Comparison of ENCODE assay signal across 30 cellular contexts in the genomic region with DNA sequence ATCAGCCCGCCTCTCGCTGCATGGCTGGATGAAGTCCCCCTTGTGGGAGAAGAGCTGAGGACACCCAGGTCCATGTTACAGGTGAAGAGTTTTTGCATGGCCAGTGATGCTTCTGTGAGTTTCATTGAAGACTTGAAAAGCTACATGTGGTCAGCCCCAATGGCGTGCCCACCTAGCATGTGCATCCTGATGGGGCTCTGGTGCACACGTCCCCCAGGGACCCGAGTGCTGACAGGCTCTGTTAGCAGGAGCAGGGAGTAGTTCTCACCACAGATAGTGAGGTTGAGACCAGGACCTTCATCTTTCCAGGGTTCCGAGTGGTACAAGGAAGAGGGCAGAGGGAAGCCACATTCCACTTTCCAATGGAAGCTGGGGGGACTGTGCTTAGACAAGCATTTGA.
"Had no signal": no experiment of that assay in that cellular context is flagged by ENCODE, and none has a peak within 500 bp of the region (broad histone marks: within the 10 kb centered on the region; RNA-seq: fewer than 3 reads in every experiment).

No MANE protein-coding gene starts in this region.

- H3K27me3 ChIP-seq: brain microvascular endothelial cell, cardiac muscle cell, SJSA1 had no signal

- H3K36me3 ChIP-seq: brain microvascular endothelial cell, cardiac muscle cell, SJSA1 had no signal

- FAIRE-seq: TTC549 had no signal

- H3K4me3 ChIP-seq: cardiac muscle cell, SJSA1 had no signal

- H3K27ac ChIP-seq: brain microvascular endothelial cell, cardiac muscle cell, KMS-11, SJSA1 had no signal

- ATAC-seq: activated CD8-positive, alpha-beta T cell treated with anti-CD3 and anti-CD28 coated beads for 36 hours; activated T-cell treated with anti-CD3 and anti-CD28 coated beads, Interleukin-2, amount 50 U/mL, for 72 hours; activated T-helper 17 cell treated with anti-CD3 and anti-CD28 coated beads, Interleukin-2, amount 50 U/mL, for 72 hours had no signal

- H3K9me3 ChIP-seq: SK-N-SH had no signal

- H3K4me1 ChIP-seq: SJSA1 had no signal

- DNase-seq: activated CD4-positive, alpha-beta T cell treated with anti-CD3 and anti-CD28 coated beads, Interleukin-2, amount 10 ng/mL, durations not matched to agents 24 days and 14 days; activated CD4-positive, alpha-beta T cell treated with anti-CD3 and anti-CD28 coated beads, Interleukin-2, amount 50 U/mL, for 4 hours; activated CD8-positive, alpha-beta T cell treated with anti-CD3 and anti-CD28 coated beads for 36 hours; activated effector memory CD4-positive, alpha-beta T cell treated with anti-CD3 and anti-CD28 coated beads, Interleukin-2, amount 50 U/mL, for 16 hours; activated naive CD4-positive, alpha-beta T cell; activated naive CD4-positive, alpha-beta T cell treated with anti-CD3 and anti-CD28 coated beads, Interleukin-2, amount 50 U/mL, for 16 hours; activated naive CD8-positive, alpha-beta T cell treated with anti-CD3 and anti-CD28 coated beads for 36 hours; activated T-cell treated with anti-CD3 and anti-CD28 coated beads, Interleukin-2, amount 50 U/mL, for 1 hour; activated T-cell treated with anti-CD3 and anti-CD28 coated beads, Interleukin-2, amount 50 U/mL, for 72 hours; amniotic stem cell; brain microvascular endothelial cell; MM.1S; NCI-H1092 treated with DMSO at 0.1 percent for 48 hours; NCI-H1417; NCI-H146; NCI-H187; NCI-H2029 treated with DMSO at 0.1 percent for 48 hours; NCI-H2107; NCI-H2171; NCI-H510A; NCI-H748 treated with DMSO at 0.1 percent for 48 hours; NK-92 treated with Interleukin-12 subunit alpha and Interleukin-12 subunit beta, amount 100 ng/mL, for 24 hours; OCI-M1; SHP77; SK-N-SH had no signal
